Comparison of ENCODE assay signal across 18 cellular contexts in the genomic region with DNA sequence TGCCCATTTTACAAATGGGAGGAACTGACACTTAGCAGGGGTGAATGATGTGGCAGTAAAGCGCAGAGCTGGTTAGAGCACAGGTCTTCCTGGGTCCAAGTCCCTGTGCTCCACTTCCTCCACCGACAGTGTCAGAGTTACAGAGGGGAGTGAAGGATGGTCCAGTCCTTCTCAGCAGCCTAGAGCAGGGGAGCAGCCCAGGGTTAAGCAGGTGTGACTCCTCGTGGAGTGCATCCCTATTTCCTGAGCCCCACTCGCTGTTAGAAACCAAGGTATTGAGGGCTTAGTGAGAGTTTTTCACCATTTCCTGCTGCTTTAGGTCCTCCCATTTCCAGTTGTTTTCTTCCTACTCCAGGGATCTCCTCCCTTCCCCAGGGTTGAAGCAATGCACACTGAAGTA.
A peak's percentile ranks its signal among the peaks of the same experiment; 100 is the strongest.
DNase-seq lines count a peak whose midpoint lies in the region; ATAC-seq, FAIRE-seq and TF ChIP-seq lines count a peak whose summit lies in the region.
"Had no signal": no experiment of that assay in that cellular context is flagged by ENCODE, and none has a peak within 500 bp of the region (broad histone marks: within the 10 kb centered on the region; RNA-seq: fewer than 3 reads in every experiment).

No MANE protein-coding gene starts in this region.

- in situ Hi-C loops in HepG2 (cut with HindIII; ENCODE audit: extremely low pct_ligation_motif_present, low pct_unique_long_range_greater_than_20kb), result no loop called here

- intact Hi-C loops in HepG2 (cut with micrococcal nuclease; ENCODE audit: unreplicated experiment), result no loop called here
- intact Hi-C loops in right lobe of liver (cut with DNase I), result no loop called here

- TF ChIP-seq POLR2A in HepG2 (IDR thresholded peaks at IDR 0.05; ENCODE audit: insufficient read depth in 1 of 2, low read depth in 2 of 2, low read length in 2 of 2), result peak; percentile 2 to 38; a peak in 1 of 4 replicates
- TF ChIP-seq POLR2A in right lobe of liver (IDR thresholded peaks at IDR 0.05), result no peak

- H3K36me3 ChIP-seq in HepG2 (replicated peaks in 1 of 2; ENCODE audit: control insufficient read depth in 1 of 2, insufficient read depth in 2 of 2, low read length in 2 of 2) (peaks cover 37 to 89% of the 10 kb centered on the region in 2 experiments), right lobe of liver (peaks cover 0 to 13% (median 2%) of the 10 kb centered on the region in 4 donors)

- H4K20me1 ChIP-seq in HepG2 (ENCODE audit: insufficient read depth, low read length), result peaks cover 13% of the 10 kb centered on the region

- no peak for FAIRE-seq in HepG2 (lab: Jason Lieb, UNC)
- FAIRE-seq: GM12878, H1 had no signal

- TF ChIP-seq RAD21 in HepG2 (CRISPR knock-in tag; IDR thresholded peaks at IDR 0.05), result no peak

- BruUV-seq in HepG2 (replicated peaks; lab: Mats Ljungman, UMichigan), result no TSS peak

- H3K27me3 Mint-ChIP-seq in immature natural killer cell (ENCODE audit: low read depth in 3 of 3) (peaks cover 0 to 8% (median 5%) of the 10 kb centered on the region in 3 donors), nephron progenitor cell (ENCODE audit: low read depth, poor library complexity) (no peaks in the 10 kb centered on the region)
- H3K27me3 Mint-ChIP-seq in activated T-cell treated with anti-CD3 and anti-CD28 coated beads, Interleukin-2, amount 50 U/mL, for 72 hours (ENCODE audit: low read depth), result no peaks in the 10 kb centered on the region
- H3K27me3 Mint-ChIP-seq: B cell had no signal

- no peak overlapping the region for H3K4me3 Mint-ChIP-seq in immature natural killer cell
- H3K4me3 Mint-ChIP-seq in nephron progenitor cell, result no peak overlapping the region
- H3K4me3 Mint-ChIP-seq in activated T-cell treated with anti-CD3 and anti-CD28 coated beads, Interleukin-2, amount 50 U/mL, for 72 hours, result no peak overlapping the region
- H3K4me3 Mint-ChIP-seq: B cell; CD8-positive, alpha-beta T cell; H9 had no signal

- TF ChIP-seq EP300 in HepG2 (IDR thresholded peaks at IDR 0.05; ENCODE audit: low read depth in 2 of 2, low read length in 2 of 2), result no peak
- no peak for TF ChIP-seq EP300 in HepG2 (CRISPR knock-in tag; IDR thresholded peaks at IDR 0.05; ENCODE audit: borderline replicate concordance)

- H3K4me2 ChIP-seq in HepG2 (ENCODE audit: low read depth, low read length), result no peak overlapping the region
- H3K4me2 ChIP-seq: BLaER1 treated with 17β-estradiol and CSF1 and Interleukin-3, amounts not matched to agents 10 nM and 100 nM had no signal

- TF ChIP-seq CTCF in HepG2 (CRISPR knock-in tag; IDR thresholded peaks at IDR 0.05), result no peak
- no peak for TF ChIP-seq CTCF in right lobe of liver (IDR thresholded peaks at IDR 0.05)
- TF ChIP-seq CTCF in nephron progenitor cell (IDR thresholded peaks at IDR 0.05), result no peak

- no peak overlapping the region for H2AFZ ChIP-seq in HepG2 (ENCODE audit: low read length)

- ATAC-seq in HepG2 (peak; percentile 28), right lobe of liver (no peak), HG03432 (IDR thresholded peaks at IDR 0.05; ENCODE audit: unreplicated experiment) (no peak)
- ATAC-seq in activated T-cell treated with anti-CD3 and anti-CD28 coated beads, Interleukin-2, amount 50 U/mL, for 72 hours (replicated peaks in 1 of 2), result no peak
- ATAC-seq: CD8-positive, alpha-beta T cell; GM12878 had no signal

- no peaks in the 10 kb centered on the region for H3K4me1 ChIP-seq in HepG2 (ENCODE audit: insufficient read depth, low read length)
- H3K4me1 ChIP-seq in right lobe of liver, result peaks cover 0 to 17% (median 3%) of the 10 kb centered on the region in 4 donors
- H3K4me1 ChIP-seq: BLaER1 treated with 17β-estradiol and CSF1 and Interleukin-3, amounts not matched to agents 10 nM and 100 nM had no signal

- POLR2A ChIA-PET in HepG2 (lab: Yijun Ruan, JAX), result no interaction called here

- DNase-seq in HepG2 (ENCODE audit: low spot score), result no peak
- DNase-seq in right lobe of liver, result no peak
- no peak for DNase-seq in immature natural killer cell
- DNase-seq in nephron progenitor cell, result no peak
- no peak for DNase-seq in activated T-cell treated with anti-CD3 and anti-CD28 coated beads for 4 hours
- no peak for DNase-seq in activated T-cell treated with anti-CD3 and anti-CD28 coated beads, Interleukin-2, amount 50 U/mL, for 72 hours
- DNase-seq: 8988T; CD8-positive, alpha-beta T cell; DMS 273 treated with DMSO at 0.1 percent for 48 hours; DMS53; DND-41; EL; H9 had no signal

- 94% methylated on average over 4 of the region's 4 CpGs for WGBS in HepG2 (ENCODE audit: low lambda C conversion rate)
- 100% methylated on average over 1 of the region's 4 CpGs for WGBS in right lobe of liver (ENCODE audit: insufficient coverage, low coverage, low lambda C conversion rate, missing lambda C conversion rate)

- peaks cover under 1 to 24% (median 6%) of the 10 kb centered on the region in 3 donors for H3K36me3 Mint-ChIP-seq in immature natural killer cell
- H3K36me3 Mint-ChIP-seq in nephron progenitor cell (ENCODE audit: low read depth), result peaks cover 80% of the 10 kb centered on the region
- H3K36me3 Mint-ChIP-seq in activated T-cell treated with anti-CD3 and anti-CD28 coated beads, Interleukin-2, amount 50 U/mL, for 72 hours (ENCODE audit: insufficient read depth in 2 of 2), result peaks cover under 1 to 4% of the 10 kb centered on the region in 2 donors

- H3K27me3 ChIP-seq in HepG2 (ENCODE audit: control insufficient read depth in 1 of 2, insufficient read depth in 2 of 2, low read length in 2 of 2), result no peaks in the 10 kb centered on the region
- H3K27me3 ChIP-seq in right lobe of liver, result no peaks in the 10 kb centered on the region
- H3K27me3 ChIP-seq: BLaER1 treated with 17β-estradiol and CSF1 and Interleukin-3, amounts not matched to agents 10 nM and 100 nM had no signal

- peaks cover 2% of the 10 kb centered on the region for H3K79me2 ChIP-seq in HepG2 (ENCODE audit: insufficient read depth, low read length)

- no peak overlapping the region for H3K9ac ChIP-seq in HepG2 (ENCODE audit: insufficient read depth, low read depth, low read length)
- H3K9ac ChIP-seq: BLaER1 treated with 17β-estradiol and CSF1 and Interleukin-3, amounts not matched to agents 10 nM and 100 nM had no signal

- CTCF ChIA-PET in HepG2 (lab: Yijun Ruan, JAX; ENCODE audit: low intra/inter-chr PET ratio, low total read pairs), result no interaction called here

- H3K9me3 ChIP-seq in HepG2 (ENCODE audit: low read length) (no peaks in the 10 kb centered on the region), right lobe of liver (no peaks in the 10 kb centered on the region)

- H3K27ac ChIP-seq in HepG2 (ENCODE audit: extremely low read length, insufficient read depth, low read length) (no peak overlapping the region), right lobe of liver (no peak overlapping the region)
- H3K27ac ChIP-seq: BLaER1 treated with 17β-estradiol and CSF1 and Interleukin-3, amounts not matched to agents 10 nM and 100 nM had no signal

- H3K9me3 Mint-ChIP-seq in immature natural killer cell, result no peaks in the 10 kb centered on the region
- peaks cover 7% of the 10 kb centered on the region for H3K9me3 Mint-ChIP-seq in nephron progenitor cell
- H3K9me3 Mint-ChIP-seq in activated T-cell treated with anti-CD3 and anti-CD28 coated beads, Interleukin-2, amount 50 U/mL, for 72 hours, result no peaks in the 10 kb centered on the region
- H3K9me3 Mint-ChIP-seq: CD8-positive, alpha-beta T cell had no signal

- H3K4me1 Mint-ChIP-seq in immature natural killer cell (peaks cover 16 to 34% of the 10 kb centered on the region in 2 donors), nephron progenitor cell (peaks cover 13% of the 10 kb centered on the region)
- H3K4me1 Mint-ChIP-seq in activated T-cell treated with anti-CD3 and anti-CD28 coated beads, Interleukin-2, amount 50 U/mL, for 72 hours (ENCODE audit: low read depth), result no peaks in the 10 kb centered on the region
- H3K4me1 Mint-ChIP-seq: B cell had no signal

- H3K27ac Mint-ChIP-seq in immature natural killer cell (peak overlapping the region in 5 of 6 donors; percentile 3 to 77 (median 41)), nephron progenitor cell (peak overlapping the region; percentile 85)
- H3K27ac Mint-ChIP-seq in activated T-cell treated with anti-CD3 and anti-CD28 coated beads, Interleukin-2, amount 50 U/mL, for 72 hours, result no peak overlapping the region
- H3K27ac Mint-ChIP-seq: B cell; CD8-positive, alpha-beta T cell had no signal

- no peak overlapping the region for H3K4me3 ChIP-seq in HepG2 (replicated peaks in 1 of 3; ENCODE audit: insufficient read depth in 1 of 3, low read depth in 2 of 3, low read length in 3 of 3)
- no peak overlapping the region for H3K4me3 ChIP-seq in right lobe of liver
- H3K4me3 ChIP-seq: BLaER1 treated with 17β-estradiol and CSF1 and Interleukin-3, amounts not matched to agents 10 nM and 100 nM; GM12878 had no signal

TF ChIP-seq in HepG2, 621 proteins besides CTCF, POLR2A, EP300 and RAD21:
- TF ChIP-seq POLR2G (IDR thresholded peaks at IDR 0.05; ENCODE audit: low read depth, low read length) (peak; percentile 69), ZMAT3 (CRISPR knock-in tag; conservative IDR thresholded peaks at IDR 0.05) (no peak), RBM22 (optimal IDR thresholded peaks at IDR 0.05; ENCODE audit: low read length) (peak; percentile 93), POLR2AphosphoS2 (IDR thresholded peaks at IDR 0.05; ENCODE audit: low read depth, low read length) (0 out of 2 replicates have a peak, but pooled peaks have one; percentile 32)
TF ChIP-seq in HepG2: peak in this region for 3.
